Comparison of ENCODE assay signal across 14 cellular contexts in genomic region chr20:45657038-45657437, GRCh38. TPM values are rescaled to one million over a fixed set of nuclear protein-coding genes. Genes with fewer than 3 reads are reported as not detected.
"Had no signal": no experiment of that assay in that cellular context is flagged by ENCODE, and none has a peak within 500 bp of the region (broad histone marks: within the 10 kb centered on the region; RNA-seq: fewer than 3 reads in every experiment).

No MANE protein-coding gene starts in this region.

RNA-seq across cellular contexts. Expression of gene WFDC11, which starts 13.0 kb away (rescaled TPM):
- total RNA-seq: activated B cell treated with CpG ODN at 0.5 μM for 24 hours; activated CD4-positive, alpha-beta memory T cell treated with anti-CD3 and anti-CD28 coated beads for 36 hours; activated CD4-positive, alpha-beta memory T cell treated with anti-CD3 and anti-CD28 coated beads, Interleukin-2, amount 10 ng/mL, durations not matched to agents 7 days and 5 days; activated CD4-positive, alpha-beta T cell treated with anti-CD3 and anti-CD28 coated beads for 36 hours; activated CD4-positive, alpha-beta T cell treated with anti-CD3 and anti-CD28 coated beads, Interleukin-2, amount 10 ng/mL, durations not matched to agents 24 days and 14 days; activated CD4-positive, alpha-beta T cell treated with anti-CD3 and anti-CD28 coated beads, Interleukin-2, amount 10 ng/mL, durations not matched to agents 7 days and 5 days; activated CD8-positive, alpha-beta memory T cell treated with anti-CD3 and anti-CD28 coated beads for 36 hours; activated CD8-positive, alpha-beta memory T cell treated with anti-CD3 and anti-CD28 coated beads, Interleukin-2, amount 10 ng/mL, durations not matched to agents 7 days and 5 days; activated CD8-positive, alpha-beta T cell treated with anti-CD3 and anti-CD28 coated beads for 36 hours; activated CD8-positive, alpha-beta T cell treated with anti-CD3 and anti-CD28 coated beads, Interleukin-2, amount 10 ng/mL, durations not matched to agents 7 days and 5 days; T-helper 1 cell treated with Interleukin-12 subunit alpha and Interleukin-12 subunit beta and Interleukin-4 antibody, amounts not matched to agents 30 ng/mL and 1 ng/mL, for 36 hours; T-helper 17 cell; T-helper 2 cell treated with Interferon-gamma antibody and Interleukin-4, amounts not matched to agents 100 ng/mL and 5 ng/mL, for 36 hours; WTC11 had no signal

RNA-seq across cellular contexts. Expression of gene WFDC9, which starts 26.0 kb away (rescaled TPM):
- total RNA-seq: activated B cell treated with CpG ODN at 0.5 μM for 24 hours; activated CD4-positive, alpha-beta memory T cell treated with anti-CD3 and anti-CD28 coated beads for 36 hours; activated CD4-positive, alpha-beta memory T cell treated with anti-CD3 and anti-CD28 coated beads, Interleukin-2, amount 10 ng/mL, durations not matched to agents 7 days and 5 days; activated CD4-positive, alpha-beta T cell treated with anti-CD3 and anti-CD28 coated beads for 36 hours; activated CD4-positive, alpha-beta T cell treated with anti-CD3 and anti-CD28 coated beads, Interleukin-2, amount 10 ng/mL, durations not matched to agents 24 days and 14 days; activated CD4-positive, alpha-beta T cell treated with anti-CD3 and anti-CD28 coated beads, Interleukin-2, amount 10 ng/mL, durations not matched to agents 7 days and 5 days; activated CD8-positive, alpha-beta memory T cell treated with anti-CD3 and anti-CD28 coated beads for 36 hours; activated CD8-positive, alpha-beta memory T cell treated with anti-CD3 and anti-CD28 coated beads, Interleukin-2, amount 10 ng/mL, durations not matched to agents 7 days and 5 days; activated CD8-positive, alpha-beta T cell treated with anti-CD3 and anti-CD28 coated beads for 36 hours; activated CD8-positive, alpha-beta T cell treated with anti-CD3 and anti-CD28 coated beads, Interleukin-2, amount 10 ng/mL, durations not matched to agents 7 days and 5 days; T-helper 1 cell treated with Interleukin-12 subunit alpha and Interleukin-12 subunit beta and Interleukin-4 antibody, amounts not matched to agents 30 ng/mL and 1 ng/mL, for 36 hours; T-helper 17 cell; T-helper 2 cell treated with Interferon-gamma antibody and Interleukin-4, amounts not matched to agents 100 ng/mL and 5 ng/mL, for 36 hours; WTC11 had no signal

RNA-seq across cellular contexts. Expression of gene WFDC10A, which starts 27.5 kb away (rescaled TPM):
- total RNA-seq: activated B cell treated with CpG ODN at 0.5 μM for 24 hours; activated CD4-positive, alpha-beta memory T cell treated with anti-CD3 and anti-CD28 coated beads for 36 hours; activated CD4-positive, alpha-beta memory T cell treated with anti-CD3 and anti-CD28 coated beads, Interleukin-2, amount 10 ng/mL, durations not matched to agents 7 days and 5 days; activated CD4-positive, alpha-beta T cell treated with anti-CD3 and anti-CD28 coated beads for 36 hours; activated CD4-positive, alpha-beta T cell treated with anti-CD3 and anti-CD28 coated beads, Interleukin-2, amount 10 ng/mL, durations not matched to agents 24 days and 14 days; activated CD4-positive, alpha-beta T cell treated with anti-CD3 and anti-CD28 coated beads, Interleukin-2, amount 10 ng/mL, durations not matched to agents 7 days and 5 days; activated CD8-positive, alpha-beta memory T cell treated with anti-CD3 and anti-CD28 coated beads for 36 hours; activated CD8-positive, alpha-beta memory T cell treated with anti-CD3 and anti-CD28 coated beads, Interleukin-2, amount 10 ng/mL, durations not matched to agents 7 days and 5 days; activated CD8-positive, alpha-beta T cell treated with anti-CD3 and anti-CD28 coated beads for 36 hours; activated CD8-positive, alpha-beta T cell treated with anti-CD3 and anti-CD28 coated beads, Interleukin-2, amount 10 ng/mL, durations not matched to agents 7 days and 5 days; T-helper 1 cell treated with Interleukin-12 subunit alpha and Interleukin-12 subunit beta and Interleukin-4 antibody, amounts not matched to agents 30 ng/mL and 1 ng/mL, for 36 hours; T-helper 17 cell; T-helper 2 cell treated with Interferon-gamma antibody and Interleukin-4, amounts not matched to agents 100 ng/mL and 5 ng/mL, for 36 hours; WTC11 had no signal

RNA-seq across cellular contexts. Expression of gene WFDC13, which starts 44.8 kb away (rescaled TPM):
- total RNA-seq: activated B cell treated with CpG ODN at 0.5 μM for 24 hours; activated CD4-positive, alpha-beta memory T cell treated with anti-CD3 and anti-CD28 coated beads for 36 hours; activated CD4-positive, alpha-beta memory T cell treated with anti-CD3 and anti-CD28 coated beads, Interleukin-2, amount 10 ng/mL, durations not matched to agents 7 days and 5 days; activated CD4-positive, alpha-beta T cell treated with anti-CD3 and anti-CD28 coated beads for 36 hours; activated CD4-positive, alpha-beta T cell treated with anti-CD3 and anti-CD28 coated beads, Interleukin-2, amount 10 ng/mL, durations not matched to agents 24 days and 14 days; activated CD4-positive, alpha-beta T cell treated with anti-CD3 and anti-CD28 coated beads, Interleukin-2, amount 10 ng/mL, durations not matched to agents 7 days and 5 days; activated CD8-positive, alpha-beta memory T cell treated with anti-CD3 and anti-CD28 coated beads for 36 hours; activated CD8-positive, alpha-beta memory T cell treated with anti-CD3 and anti-CD28 coated beads, Interleukin-2, amount 10 ng/mL, durations not matched to agents 7 days and 5 days; activated CD8-positive, alpha-beta T cell treated with anti-CD3 and anti-CD28 coated beads for 36 hours; activated CD8-positive, alpha-beta T cell treated with anti-CD3 and anti-CD28 coated beads, Interleukin-2, amount 10 ng/mL, durations not matched to agents 7 days and 5 days; T-helper 1 cell treated with Interleukin-12 subunit alpha and Interleukin-12 subunit beta and Interleukin-4 antibody, amounts not matched to agents 30 ng/mL and 1 ng/mL, for 36 hours; T-helper 17 cell; T-helper 2 cell treated with Interferon-gamma antibody and Interleukin-4, amounts not matched to agents 100 ng/mL and 5 ng/mL, for 36 hours; WTC11 had no signal

RNA-seq across cellular contexts. Expression of gene WFDC10B, which starts 47.8 kb away (rescaled TPM):
- total RNA-seq: activated B cell treated with CpG ODN at 0.5 μM for 24 hours; activated CD4-positive, alpha-beta memory T cell treated with anti-CD3 and anti-CD28 coated beads for 36 hours; activated CD4-positive, alpha-beta memory T cell treated with anti-CD3 and anti-CD28 coated beads, Interleukin-2, amount 10 ng/mL, durations not matched to agents 7 days and 5 days; activated CD4-positive, alpha-beta T cell treated with anti-CD3 and anti-CD28 coated beads for 36 hours; activated CD4-positive, alpha-beta T cell treated with anti-CD3 and anti-CD28 coated beads, Interleukin-2, amount 10 ng/mL, durations not matched to agents 24 days and 14 days; activated CD4-positive, alpha-beta T cell treated with anti-CD3 and anti-CD28 coated beads, Interleukin-2, amount 10 ng/mL, durations not matched to agents 7 days and 5 days; activated CD8-positive, alpha-beta memory T cell treated with anti-CD3 and anti-CD28 coated beads for 36 hours; activated CD8-positive, alpha-beta memory T cell treated with anti-CD3 and anti-CD28 coated beads, Interleukin-2, amount 10 ng/mL, durations not matched to agents 7 days and 5 days; activated CD8-positive, alpha-beta T cell treated with anti-CD3 and anti-CD28 coated beads for 36 hours; activated CD8-positive, alpha-beta T cell treated with anti-CD3 and anti-CD28 coated beads, Interleukin-2, amount 10 ng/mL, durations not matched to agents 7 days and 5 days; T-helper 1 cell treated with Interleukin-12 subunit alpha and Interleukin-12 subunit beta and Interleukin-4 antibody, amounts not matched to agents 30 ng/mL and 1 ng/mL, for 36 hours; T-helper 17 cell; T-helper 2 cell treated with Interferon-gamma antibody and Interleukin-4, amounts not matched to agents 100 ng/mL and 5 ng/mL, for 36 hours had no signal
